ENCODE assay signal across 15 cellular contexts in genomic region chr12:76719171-76719631, GRCh38. TPM values are rescaled to one million over a fixed set of nuclear protein-coding genes. Genes with fewer than 3 reads are reported as not detected.
DNase-seq lines count a peak whose midpoint lies in the region; ATAC-seq and TF ChIP-seq lines count a peak whose summit lies in the region.
"Had no signal": no experiment of that assay in that cellular context is flagged by ENCODE, and none has a peak within 500 bp of the region (broad histone marks: within the 10 kb centered on the region; RNA-seq: fewer than 3 reads in every experiment).

No MANE protein-coding gene starts in this region.

- peaks cover 39% of the 10 kb centered on the region for H3K4me1 Mint-ChIP-seq in chondrocyte (ENCODE audit: low read depth)
- H3K4me1 Mint-ChIP-seq: activated naive CD8-positive, alpha-beta T cell treated with anti-CD3 and anti-CD28 coated beads for 36 hours; stimulated activated naive B cell treated with anti-CD40 and anti-IgM and Interleukin-4, amounts not matched to agents 10 μg/mL and 1 μg/mL and 100 μg/mL, for 72 hours had no signal

- H3K18ac ChIP-seq in IMR-90 (ENCODE audit: low read depth, low read length), result peak overlapping the region; percentile 94

- H3K23ac ChIP-seq in IMR-90 (ENCODE audit: low read depth, low read length), result peak overlapping the region; percentile 91

- H2AK9ac ChIP-seq in IMR-90 (replicated peaks; ENCODE audit: low read depth, low read length, poor library complexity), result peak overlapping the region; percentile 35

- H4K20me1 ChIP-seq in IMR-90 (ENCODE audit: insufficient read depth, low read length), result no peaks in the 10 kb centered on the region

- no peaks in the 10 kb centered on the region for H3K36me3 ChIP-seq in IMR-90 (ENCODE audit: control insufficient read depth, insufficient read depth, low read length)
- H3K36me3 ChIP-seq: right lobe of liver, uterus had no signal

- peak; percentile 16 for DNase-seq in AG08395 (ENCODE audit: low spot score)
- peak; percentile 50 for DNase-seq in IMR-90
- no peak for DNase-seq in chondrocyte (ENCODE audit: low spot score)
- DNase-seq in kidney tubule cell (ENCODE audit: low spot score), result peak; percentile 52
- DNase-seq in Right ventricle myocardium superior, result no peak
- no peak for DNase-seq in Right ventricle myocardium inferior (ENCODE audit: missing footprints)
- DNase-seq: activated naive CD8-positive, alpha-beta T cell treated with anti-CD3 and anti-CD28 coated beads for 36 hours; NCI-H1105 treated with DMSO at 0.1 percent for 48 hours; nephron progenitor cell; right lobe of liver; stimulated activated naive B cell treated with anti-CD40 and anti-IgM and Interleukin-4, amounts not matched to agents 10 μg/mL and 1 μg/mL and 100 μg/mL, for 72 hours; uterus had no signal

- peak overlapping the region; percentile 81; the same call in 1 of the 2 replicates for H3K56ac ChIP-seq in IMR-90 (ENCODE audit: extremely low read depth, insufficient read depth, low read length)

- no peak overlapping the region for H3K4me3 Mint-ChIP-seq in chondrocyte (ENCODE audit: unreplicated experiment)
- H3K4me3 Mint-ChIP-seq: activated naive CD8-positive, alpha-beta T cell treated with anti-CD3 and anti-CD28 coated beads for 36 hours; nephron progenitor cell; stimulated activated naive B cell treated with anti-CD40 and anti-IgM and Interleukin-4, amounts not matched to agents 10 μg/mL and 1 μg/mL and 100 μg/mL, for 72 hours had no signal

- no peaks in the 10 kb centered on the region for H3K36me3 Mint-ChIP-seq in chondrocyte (ENCODE audit: low read depth)
- H3K36me3 Mint-ChIP-seq: activated naive CD8-positive, alpha-beta T cell treated with anti-CD3 and anti-CD28 coated beads for 36 hours; stimulated activated naive B cell treated with anti-CD40 and anti-IgM and Interleukin-4, amounts not matched to agents 10 μg/mL and 1 μg/mL and 100 μg/mL, for 72 hours had no signal

- TF ChIP-seq CTCF in IMR-90 (conservative IDR thresholded peaks at IDR 0.05; ENCODE audit: low read depth, low read length), result no peak
- no peak for TF ChIP-seq CTCF in chondrocyte (IDR thresholded peaks at IDR 0.05)

- no TSS peak for BruUV-seq in IMR-90 (replicated peaks; lab: Mats Ljungman, UMichigan)

- dilution Hi-C loops in IMR-90 (cut with HindIII; ENCODE audit: low sequenced_read_pairs, unreplicated experiment), result no loop called here

- no peak overlapping the region for H3K4me3 ChIP-seq in IMR-90 (ENCODE audit: insufficient read depth, low read depth, low read length)
- H3K4me3 ChIP-seq: hepatocyte, right lobe of liver, uterus had no signal

- H4K8ac ChIP-seq in IMR-90 (ENCODE audit: low read depth in 2 of 2, low read length in 2 of 2), result peak overlapping the region; percentile 83 to 91

- H3K4me2 ChIP-seq in IMR-90 (ENCODE audit: low read depth, low read length), result no peak overlapping the region
- H3K4me2 ChIP-seq: hepatocyte had no signal

- H3K27me3 ChIP-seq in IMR-90 (ENCODE audit: control insufficient read depth, insufficient read depth, low read length), result no peaks in the 10 kb centered on the region
- H3K27me3 ChIP-seq: hepatocyte, right lobe of liver, uterus had no signal

- peak overlapping the region; percentile 99 for H2BK5ac ChIP-seq in IMR-90 (ENCODE audit: low read depth, low read length, poor library complexity, severe bottlenecking)

- H3K9me3 ChIP-seq in IMR-90 (ENCODE audit: control insufficient read depth, insufficient read depth, low read length), result no peaks in the 10 kb centered on the region; the same call in 1 of the 2 replicates
- H3K9me3 ChIP-seq: right lobe of liver, uterus had no signal

- H3K9me3 Mint-ChIP-seq in chondrocyte (ENCODE audit: low read depth), result no peaks in the 10 kb centered on the region
- H3K9me3 Mint-ChIP-seq: activated naive CD8-positive, alpha-beta T cell treated with anti-CD3 and anti-CD28 coated beads for 36 hours; stimulated activated naive B cell treated with anti-CD40 and anti-IgM and Interleukin-4, amounts not matched to agents 10 μg/mL and 1 μg/mL and 100 μg/mL, for 72 hours had no signal

- ATAC-seq in IMR-90 (ENCODE audit: low read depth) (peak; percentile 44), GM18861 (IDR thresholded peaks at IDR 0.05; ENCODE audit: unreplicated experiment) (no peak), Right ventricle myocardium superior (ENCODE audit: poor library complexity) (no peak), GM19467 (IDR thresholded peaks at IDR 0.05; ENCODE audit: unreplicated experiment) (no peak), Right ventricle myocardium inferior (no peak)
- ATAC-seq: right lobe of liver; stimulated activated naive B cell treated with anti-CD40 and anti-IgM and Interleukin-4, amounts not matched to agents 10 μg/mL and 1 μg/mL and 100 μg/mL, for 72 hours had no signal

- H3K27ac Mint-ChIP-seq in chondrocyte (ENCODE audit: unreplicated experiment), result peak overlapping the region; percentile 86
- H3K27ac Mint-ChIP-seq: activated naive CD8-positive, alpha-beta T cell treated with anti-CD3 and anti-CD28 coated beads for 36 hours; nephron progenitor cell; stimulated activated naive B cell treated with anti-CD40 and anti-IgM and Interleukin-4, amounts not matched to agents 10 μg/mL and 1 μg/mL and 100 μg/mL, for 72 hours had no signal

- peak overlapping the region; percentile 93 for H3K27ac ChIP-seq in IMR-90 (ENCODE audit: insufficient read depth, low read length)
- H3K27ac ChIP-seq: right lobe of liver, uterus had no signal

- H3K4me1 ChIP-seq in IMR-90 (ENCODE audit: control insufficient read depth, insufficient read depth, low read length), result peaks cover 16% of the 10 kb centered on the region
- H3K4me1 ChIP-seq: right lobe of liver, uterus had no signal

- peaks cover 0 to 5% of the 10 kb centered on the region in 2 experiments; a peak in 1 of 4 replicates for H3K79me1 ChIP-seq in IMR-90 (ENCODE audit: low read depth in 1 of 2, low read length in 2 of 2)

- peak overlapping the region; percentile 99 for H4K91ac ChIP-seq in IMR-90 (ENCODE audit: insufficient read depth, low read depth, low read length)

- intact Hi-C loops in IMR-90 (cut with micrococcal nuclease), result loop anchor here (5.0 kb wide), 1 partner anchor 43 kb away; the partner anchor contains the start of gene ZDHHC17
- intact Hi-C loops in Right ventricle myocardium superior (cut with DNase I), result no loop called here
- intact Hi-C loops in Right ventricle myocardium inferior (cut with DNase I), result no loop called here

- CTCF ChIA-PET in IMR-90 (lab: Yijun Ruan, JAX), result interaction anchor here (0.6 to 1.5 kb wide), 3 partner anchors 9 to 1179 kb away, joined by 3 read pairs; no protein-coding TSS in a partner anchor

- H2AK5ac ChIP-seq in IMR-90 (ENCODE audit: low read depth, low read length), result peak overlapping the region; percentile 100

- peak overlapping the region; percentile 69 for H2AFZ ChIP-seq in IMR-90 (replicated peaks; ENCODE audit: low read length, poor library complexity)
- H2AFZ ChIP-seq: hepatocyte had no signal

- H3K4ac ChIP-seq in IMR-90 (ENCODE audit: low read depth, low read length), result peak overlapping the region; percentile 99

- POLR2A ChIA-PET in IMR-90 (lab: Charles Lee; ENCODE audit: unreplicated experiment), result no interaction called here

- peak overlapping the region; percentile 99 for H2BK120ac ChIP-seq in IMR-90 (ENCODE audit: low read depth, low read length)

- in situ Hi-C loops in IMR-90 (cut with MboI; ENCODE audit: low sequenced_read_pairs), result no loop called here

- peak overlapping the region; percentile 96; the same call in 2 of the 3 replicates for H2BK15ac ChIP-seq in IMR-90 (ENCODE audit: low read depth, low read length)

- WGBS in IMR-90 (ENCODE audit: extremely low coverage in 2 of 2, insufficient read length in 1 of 2), 2 experiments, result no CpG with 5 or more reads among the region's 2 CpGs

- H3K14ac ChIP-seq in IMR-90 (replicated peaks; ENCODE audit: low read depth, low read length), result peak overlapping the region; percentile 95

- H2BK20ac ChIP-seq in IMR-90 (ENCODE audit: low read depth, low read length), result peak overlapping the region; percentile 98

- peaks cover 14% of the 10 kb centered on the region for H3K9me1 ChIP-seq in IMR-90 (ENCODE audit: insufficient read depth, low read length)

- TF ChIP-seq POLR2A in IMR-90 (IDR thresholded peaks at IDR 0.05; ENCODE audit: low read depth, low read length), result no peak

- no peak for TF ChIP-seq RAD21 in IMR-90 (IDR thresholded peaks at IDR 0.05; ENCODE audit: low read length)

- peak overlapping the region; percentile 46; the same call in 1 of the 2 replicates for H3K9ac ChIP-seq in IMR-90 (ENCODE audit: low read depth, low read length)

- no peaks in the 10 kb centered on the region for H3K27me3 Mint-ChIP-seq in chondrocyte (ENCODE audit: low read depth)
- H3K27me3 Mint-ChIP-seq: activated naive CD8-positive, alpha-beta T cell treated with anti-CD3 and anti-CD28 coated beads for 36 hours had no signal

- peak overlapping the region; percentile 92; the same call in 1 of the 2 replicates for H4K5ac ChIP-seq in IMR-90 (ENCODE audit: low read depth, low read length)

TF ChIP-seq in IMR-90, 13 proteins besides CTCF, POLR2A, EP300 and RAD21:
- TF ChIP-seq RFX5 (IDR thresholded peaks at IDR 0.05; ENCODE audit: low read depth, low read length) (no peak), RCOR1 (IDR thresholded peaks at IDR 0.05; ENCODE audit: insufficient replicate concordance, low read length) (no peak), CHD1 (IDR thresholded peaks at IDR 0.05; ENCODE audit: low read depth, low read length) (no peak), MAFK (IDR thresholded peaks at IDR 0.05; ENCODE audit: low read depth, low read length) (no peak), MAZ (IDR thresholded peaks at IDR 0.05; ENCODE audit: borderline replicate concordance, low read depth, low read length) (no peak), MXI1 (IDR thresholded peaks at IDR 0.05; ENCODE audit: borderline replicate concordance, low read depth, low read length) (no peak), CEBPB (IDR thresholded peaks at IDR 0.05; ENCODE audit: low read depth, low read length) (0 out of 2 replicates have a peak, but pooled peaks have one; percentile 44)
- TF ChIP-seq, protein P1, sequence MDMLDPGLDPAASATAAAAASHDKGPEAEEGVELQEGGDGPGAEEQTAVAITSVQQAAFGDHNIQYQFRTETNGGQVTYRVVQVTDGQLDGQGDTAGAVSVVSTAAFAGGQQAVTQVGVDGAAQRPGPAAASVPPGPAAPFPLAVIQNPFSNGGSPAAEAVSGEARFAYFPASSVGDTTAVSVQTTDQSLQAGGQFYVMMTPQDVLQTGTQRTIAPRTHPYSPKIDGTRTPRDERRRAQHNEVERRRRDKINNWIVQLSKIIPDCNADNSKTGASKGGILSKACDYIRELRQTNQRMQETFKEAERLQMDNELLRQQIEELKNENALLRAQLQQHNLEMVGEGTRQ (IDR thresholded peaks at IDR 0.05; ENCODE audit: low read depth, low read length), result no peak
TF ChIP-seq in IMR-90: peak in this region for 1.

RNA-seq across cellular contexts. Expression of gene ZDHHC17, which starts 44.7 kb away (rescaled TPM):
- total RNA-seq in IMR-90 (2012; rRNA removed) (86.4 and 125 TPM in 2 replicates), chondrocyte (36.0 to 43.0 TPM (median 39.6 TPM) in 3 replicates), Right ventricle myocardium superior (17.5 TPM), Right ventricle myocardium inferior (18.0 TPM)
- polyA plus RNA-seq in IMR-90 (2012; rRNA removed), result 23.3 and 24.8 TPM in 2 replicates
- 3.4 and 4.4 TPM in 2 replicates for polyA plus RNA-seq in IMR-90 (2012; cell fraction: cytosol; rRNA removed)
- polyA plus RNA-seq in IMR-90 (2012; cell fraction: nucleus; rRNA removed; ENCODE audit: low replicate concordance), result 13.2 and 134 TPM in 2 replicates

Comparison
In these comparisons a context has a peak if more than half of its experiments do, and no peak if none do; other contexts are left out.
1. DNase-seq: peak in AG08395 (single experiment), IMR-90 (single experiment) and kidney tubule cell (single experiment); none in chondrocyte (single experiment), Right ventricle myocardium superior (single experiment) and Right ventricle myocardium inferior (single experiment).